1 cellular context compared by ENCODE assay signal in the genomic region with DNA sequence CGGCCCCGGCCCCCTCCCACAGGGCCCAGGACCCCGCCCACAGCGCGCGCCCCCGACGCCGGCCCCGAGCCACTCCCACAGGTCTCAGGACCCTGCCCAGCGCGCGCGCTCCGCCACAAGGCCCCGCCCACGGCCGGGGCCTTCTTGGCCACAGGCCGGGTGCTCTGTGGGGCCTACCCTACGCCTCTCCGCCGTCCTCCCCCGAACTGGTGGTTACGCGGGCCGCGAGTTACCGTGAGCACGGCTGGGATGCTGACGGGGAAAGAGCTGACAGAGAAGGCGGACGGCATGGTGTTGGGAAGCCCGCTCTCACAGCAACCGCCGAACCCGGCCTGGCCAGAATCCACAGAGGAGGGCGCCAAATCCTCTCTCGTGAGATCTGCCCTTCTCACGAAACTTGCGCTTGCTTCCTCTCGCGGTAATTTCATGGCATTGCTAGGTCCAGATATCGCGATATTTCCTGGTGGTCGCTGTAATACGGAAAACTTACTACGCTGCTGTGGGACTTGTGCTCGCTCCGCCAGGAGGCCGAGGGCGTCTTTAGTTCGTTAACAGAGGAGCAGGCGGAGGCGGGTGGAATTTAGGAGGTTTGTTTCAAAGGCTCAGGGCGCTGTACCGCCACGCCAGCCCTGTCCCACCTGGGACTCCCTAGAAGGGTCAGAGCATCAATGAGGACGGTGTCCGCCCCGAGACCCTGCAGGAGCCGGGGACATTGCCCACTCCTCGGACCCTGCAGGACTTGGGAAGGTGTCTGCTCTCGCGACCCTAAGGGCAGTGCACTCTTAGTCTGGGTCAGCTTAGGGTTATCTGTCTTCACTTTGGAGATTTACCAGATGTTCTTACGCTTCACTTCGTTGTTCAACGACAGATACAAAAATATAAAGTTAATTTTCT.
TF ChIP-seq lines count a peak whose summit lies in the region.

TMEM18 (minus strand) TSS at position 351 of the 894 bp plus-strand sequence; CDS start at position 290, 61 bp downstream.

TF ChIP-seq in HEK293, 187 proteins besides CTCF, POLR2A, EP300 and RAD21 (continued from another document and continues in another):
- TF ChIP-seq TSHZ1 (tag by site-specific recombination; IDR thresholded peaks at IDR 0.05; ENCODE audit: borderline replicate concordance) (no peak), ZNF2 (tag by site-specific recombination; IDR thresholded peaks at IDR 0.05) (peak; percentile 87), ZNF169 (tag by site-specific recombination; IDR thresholded peaks at IDR 0.05) (no peak), ZIC2 (tag by site-specific recombination; IDR thresholded peaks at IDR 0.05) (0 out of 2 replicates have a peak, but pooled peaks have one; percentile 12), MZF1 (tag by site-specific recombination; IDR thresholded peaks at IDR 0.05; ENCODE audit: borderline replicate concordance) (no peak), ZSCAN4 (tag by site-specific recombination; IDR thresholded peaks at IDR 0.05) (no peak), ZNF112 (tag by site-specific recombination; IDR thresholded peaks at IDR 0.05) (no peak), ZNF549 (tag by site-specific recombination; IDR thresholded peaks at IDR 0.05) (no peak), PRDM6 (tag by site-specific recombination; IDR thresholded peaks at IDR 0.05) (no peak), ZNF221 (tag by site-specific recombination; IDR thresholded peaks at IDR 0.05; ENCODE audit: borderline replicate concordance) (peak; percentile 95; the same call in 1 of the 2 replicates), ZNF704 (tag by site-specific recombination; IDR thresholded peaks at IDR 0.05) (no peak), ZNF768 (tag by site-specific recombination; IDR thresholded peaks at IDR 0.05) (no peak), ZNF398 (tag by site-specific recombination; IDR thresholded peaks at IDR 0.05) (no peak), ZNF324 (tag by site-specific recombination; IDR thresholded peaks at IDR 0.05) (peak; percentile 84; the same call in 1 of the 2 replicates), ZNF449 (tag by site-specific recombination; IDR thresholded peaks at IDR 0.05) (0 out of 2 replicates have a peak, but pooled peaks have one; percentile 17), OVOL3 (tag by site-specific recombination; IDR thresholded peaks at IDR 0.05) (peak; percentile 63; the same call in 1 of the 2 replicates), ZNF610 (tag by site-specific recombination; IDR thresholded peaks at IDR 0.05; ENCODE audit: borderline replicate concordance) (peak; percentile 78), RBAK (tag by site-specific recombination; IDR thresholded peaks at IDR 0.05) (no peak), ZNF658 (tag by site-specific recombination; IDR thresholded peaks at IDR 0.05) (no peak), ZNF830 (tag by site-specific recombination; IDR thresholded peaks at IDR 0.05; ENCODE audit: low read depth) (no peak), ZNF26 (tag by site-specific recombination; IDR thresholded peaks at IDR 0.05) (no peak), ZFP69B (tag by site-specific recombination; IDR thresholded peaks at IDR 0.05) (peak; percentile 96), ZNF366 (tag by site-specific recombination; conservative IDR thresholded peaks at IDR 0.05) (no peak), ZNF133 (tag by site-specific recombination; IDR thresholded peaks at IDR 0.05) (no peak), ZNF184 (tag by site-specific recombination; IDR thresholded peaks at IDR 0.05) (peak; percentile 68; the same call in 1 of the 2 replicates), ZNF664 (tag by site-specific recombination; IDR thresholded peaks at IDR 0.05) (no peak), ZNF37A (tag by site-specific recombination; IDR thresholded peaks at IDR 0.05) (no peak), ZNF341 (tag by site-specific recombination; IDR thresholded peaks at IDR 0.05; ENCODE audit: low read depth) (no peak), EGR2 (tag by site-specific recombination; IDR thresholded peaks at IDR 0.05; ENCODE audit: low read depth) (no peak), GLI2 (tag by site-specific recombination; IDR thresholded peaks at IDR 0.05; ENCODE audit: borderline replicate concordance, low read depth) (no peak)
- TF ChIP-seq, protein P1, sequence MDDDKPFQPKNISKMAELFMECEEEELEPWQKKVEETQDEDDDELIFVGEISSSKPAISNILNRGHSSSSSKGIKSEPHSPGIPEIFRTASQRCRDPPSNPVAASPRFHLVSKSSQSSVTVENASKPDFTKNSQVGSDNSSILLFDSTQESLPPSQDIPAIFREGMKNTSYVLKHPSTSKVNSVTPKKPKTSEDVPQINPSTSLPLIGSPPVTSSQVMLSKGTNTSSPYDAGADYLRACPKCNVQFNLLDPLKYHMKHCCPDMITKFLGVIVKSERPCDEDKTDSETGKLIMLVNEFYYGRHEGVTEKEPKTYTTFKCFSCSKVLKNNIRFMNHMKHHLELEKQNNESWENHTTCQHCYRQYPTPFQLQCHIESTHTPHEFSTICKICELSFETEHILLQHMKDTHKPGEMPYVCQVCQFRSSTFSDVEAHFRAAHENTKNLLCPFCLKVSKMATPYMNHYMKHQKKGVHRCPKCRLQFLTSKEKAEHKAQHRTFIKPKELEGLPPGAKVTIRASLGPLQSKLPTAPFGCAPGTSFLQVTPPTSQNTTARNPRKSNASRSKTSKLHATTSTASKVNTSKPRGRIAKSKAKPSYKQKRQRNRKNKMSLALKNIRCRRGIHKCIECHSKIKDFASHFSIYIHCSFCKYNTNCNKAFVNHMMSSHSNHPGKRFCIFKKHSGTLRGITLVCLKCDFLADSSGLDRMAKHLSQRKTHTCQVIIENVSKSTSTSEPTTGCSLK (tag by site-specific recombination; IDR thresholded peaks at IDR 0.05): no peak
- TF ChIP-seq, protein P2, sequence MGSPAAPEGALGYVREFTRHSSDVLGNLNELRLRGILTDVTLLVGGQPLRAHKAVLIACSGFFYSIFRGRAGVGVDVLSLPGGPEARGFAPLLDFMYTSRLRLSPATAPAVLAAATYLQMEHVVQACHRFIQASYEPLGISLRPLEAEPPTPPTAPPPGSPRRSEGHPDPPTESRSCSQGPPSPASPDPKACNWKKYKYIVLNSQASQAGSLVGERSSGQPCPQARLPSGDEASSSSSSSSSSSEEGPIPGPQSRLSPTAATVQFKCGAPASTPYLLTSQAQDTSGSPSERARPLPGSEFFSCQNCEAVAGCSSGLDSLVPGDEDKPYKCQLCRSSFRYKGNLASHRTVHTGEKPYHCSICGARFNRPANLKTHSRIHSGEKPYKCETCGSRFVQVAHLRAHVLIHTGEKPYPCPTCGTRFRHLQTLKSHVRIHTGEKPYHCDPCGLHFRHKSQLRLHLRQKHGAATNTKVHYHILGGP (tag by site-specific recombination; IDR thresholded peaks at IDR 0.05): no peak
- TF ChIP-seq, protein P3, sequence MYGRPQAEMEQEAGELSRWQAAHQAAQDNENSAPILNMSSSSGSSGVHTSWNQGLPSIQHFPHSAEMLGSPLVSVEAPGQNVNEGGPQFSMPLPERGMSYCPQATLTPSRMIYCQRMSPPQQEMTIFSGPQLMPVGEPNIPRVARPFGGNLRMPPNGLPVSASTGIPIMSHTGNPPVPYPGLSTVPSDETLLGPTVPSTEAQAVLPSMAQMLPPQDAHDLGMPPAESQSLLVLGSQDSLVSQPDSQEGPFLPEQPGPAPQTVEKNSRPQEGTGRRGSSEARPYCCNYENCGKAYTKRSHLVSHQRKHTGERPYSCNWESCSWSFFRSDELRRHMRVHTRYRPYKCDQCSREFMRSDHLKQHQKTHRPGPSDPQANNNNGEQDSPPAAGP (tag by site-specific recombination; IDR thresholded peaks at IDR 0.05): peak; percentile 74
- TF ChIP-seq, protein P4, sequence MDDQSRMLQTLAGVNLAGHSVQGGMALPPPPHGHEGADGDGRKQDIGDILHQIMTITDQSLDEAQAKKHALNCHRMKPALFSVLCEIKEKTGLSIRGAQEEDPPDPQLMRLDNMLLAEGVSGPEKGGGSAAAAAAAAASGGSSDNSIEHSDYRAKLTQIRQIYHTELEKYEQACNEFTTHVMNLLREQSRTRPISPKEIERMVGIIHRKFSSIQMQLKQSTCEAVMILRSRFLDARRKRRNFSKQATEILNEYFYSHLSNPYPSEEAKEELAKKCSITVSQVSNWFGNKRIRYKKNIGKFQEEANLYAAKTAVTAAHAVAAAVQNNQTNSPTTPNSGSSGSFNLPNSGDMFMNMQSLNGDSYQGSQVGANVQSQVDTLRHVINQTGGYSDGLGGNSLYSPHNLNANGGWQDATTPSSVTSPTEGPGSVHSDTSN (CRISPR knock-in tag; IDR thresholded peaks at IDR 0.05): peak; percentile 77; the same call in 1 of the 2 replicates
